In genomic region chr11:96006016-96006415, GRCh38 we compare ENCODE assay signal across 33 cellular contexts.
"Had no signal": no experiment of that assay in that cellular context is flagged by ENCODE, and none has a peak within 500 bp of the region (broad histone marks: within the 10 kb centered on the region; RNA-seq: fewer than 3 reads in every experiment).

No MANE protein-coding gene starts in this region.

- H3K9me3 ChIP-seq: esophagus muscularis mucosa, gastrocnemius medialis, heart left ventricle had no signal

- H3K4me3 Mint-ChIP-seq: activated CD4-positive, alpha-beta memory T cell treated with anti-CD3 and anti-CD28 coated beads for 36 hours; activated CD4-positive, alpha-beta T cell treated with anti-CD3 and anti-CD28 coated beads for 36 hours; activated CD4-positive, alpha-beta T cell treated with anti-CD3 and anti-CD28 coated beads, Interleukin-2, amount 10 ng/mL, durations not matched to agents 24 days and 14 days; activated CD8-positive, alpha-beta memory T cell treated with anti-CD3 and anti-CD28 coated beads, Interleukin-2, amount 10 ng/mL, durations not matched to agents 7 days and 5 days; activated CD8-positive, alpha-beta T cell treated with anti-CD3 and anti-CD28 coated beads, Interleukin-2, amount 10 ng/mL, durations not matched to agents 7 days and 5 days; activated naive CD4-positive, alpha-beta T cell treated with anti-CD3 and anti-CD28 coated beads, Interleukin-2, amount 10 ng/mL, durations not matched to agents 7 days and 5 days; activated naive CD8-positive, alpha-beta T cell treated with anti-CD3 and anti-CD28 coated beads, Interleukin-2, amount 10 ng/mL, durations not matched to agents 7 days and 5 days; activated T-cell treated with anti-CD3 and anti-CD28 coated beads, Interleukin-2, amount 50 U/mL, for 72 hours; central memory CD8-positive, alpha-beta T cell; dendritic cell treated with granulocyte-macrophage colony-stimulating factor and Interleukin-4, amounts not matched to agents 40 ng/mL and 50 ng/mL, for 4 days; endodermal cell had no signal

- H3K27ac ChIP-seq: brain microvascular endothelial cell, coronary artery, dorsolateral prefrontal cortex, esophagus muscularis mucosa, foreskin keratinocyte, gastrocnemius medialis, heart left ventricle had no signal

- H3K9me3 Mint-ChIP-seq: activated CD4-positive, alpha-beta memory T cell treated with anti-CD3 and anti-CD28 coated beads for 36 hours; activated naive CD4-positive, alpha-beta T cell treated with anti-CD3 and anti-CD28 coated beads, Interleukin-2, amount 10 ng/mL, durations not matched to agents 7 days and 5 days had no signal

- H3K36me3 ChIP-seq: brain microvascular endothelial cell, esophagus muscularis mucosa, gastrocnemius medialis, heart left ventricle had no signal

- H3K27me3 ChIP-seq: brain microvascular endothelial cell, dorsolateral prefrontal cortex, esophagus muscularis mucosa, foreskin keratinocyte, gastrocnemius medialis, heart left ventricle had no signal

- H3K27ac Mint-ChIP-seq: activated CD4-positive, alpha-beta memory T cell treated with anti-CD3 and anti-CD28 coated beads for 36 hours; activated CD4-positive, alpha-beta T cell treated with anti-CD3 and anti-CD28 coated beads for 36 hours; activated CD4-positive, alpha-beta T cell treated with anti-CD3 and anti-CD28 coated beads, Interleukin-2, amount 10 ng/mL, durations not matched to agents 24 days and 14 days; activated CD8-positive, alpha-beta memory T cell treated with anti-CD3 and anti-CD28 coated beads, Interleukin-2, amount 10 ng/mL, durations not matched to agents 7 days and 5 days; activated CD8-positive, alpha-beta T cell treated with anti-CD3 and anti-CD28 coated beads, Interleukin-2, amount 10 ng/mL, durations not matched to agents 7 days and 5 days; activated naive CD4-positive, alpha-beta T cell treated with anti-CD3 and anti-CD28 coated beads, Interleukin-2, amount 10 ng/mL, durations not matched to agents 7 days and 5 days; activated naive CD4-positive, alpha-beta T cell treated with anti-CD3 and anti-CD28 coated beads, Interleukin-2, amount 50 U/mL, for 72 hours; activated naive CD8-positive, alpha-beta T cell treated with anti-CD3 and anti-CD28 coated beads, Interleukin-2, amount 10 ng/mL, durations not matched to agents 7 days and 5 days; activated T-cell treated with anti-CD3 and anti-CD28 coated beads, Interleukin-2, amount 50 U/mL, for 72 hours; dendritic cell treated with granulocyte-macrophage colony-stimulating factor and Interleukin-4, amounts not matched to agents 40 ng/mL and 50 ng/mL, for 4 days; endodermal cell had no signal

- H3K27me3 Mint-ChIP-seq: activated CD4-positive, alpha-beta memory T cell treated with anti-CD3 and anti-CD28 coated beads for 36 hours; activated CD4-positive, alpha-beta T cell treated with anti-CD3 and anti-CD28 coated beads for 36 hours; activated CD4-positive, alpha-beta T cell treated with anti-CD3 and anti-CD28 coated beads, Interleukin-2, amount 10 ng/mL, durations not matched to agents 24 days and 14 days; activated CD8-positive, alpha-beta memory T cell treated with anti-CD3 and anti-CD28 coated beads, Interleukin-2, amount 10 ng/mL, durations not matched to agents 7 days and 5 days; activated naive CD4-positive, alpha-beta T cell treated with anti-CD3 and anti-CD28 coated beads, Interleukin-2, amount 10 ng/mL, durations not matched to agents 7 days and 5 days; activated naive CD8-positive, alpha-beta T cell treated with anti-CD3 and anti-CD28 coated beads, Interleukin-2, amount 10 ng/mL, durations not matched to agents 7 days and 5 days; central memory CD8-positive, alpha-beta T cell; dendritic cell treated with granulocyte-macrophage colony-stimulating factor and Interleukin-4, amounts not matched to agents 40 ng/mL and 50 ng/mL, for 4 days had no signal

- H3K4me3 ChIP-seq: coronary artery, dorsolateral prefrontal cortex, esophagus muscularis mucosa, gastrocnemius medialis, heart left ventricle had no signal

- H3K4me1 Mint-ChIP-seq: activated CD8-positive, alpha-beta memory T cell treated with anti-CD3 and anti-CD28 coated beads, Interleukin-2, amount 10 ng/mL, durations not matched to agents 7 days and 5 days; activated naive CD8-positive, alpha-beta T cell treated with anti-CD3 and anti-CD28 coated beads, Interleukin-2, amount 10 ng/mL, durations not matched to agents 7 days and 5 days; central memory CD8-positive, alpha-beta T cell had no signal

- FAIRE-seq: astrocyte, bronchial epithelial cell had no signal

- H3K4me1 ChIP-seq: foreskin keratinocyte, gastrocnemius medialis had no signal

- DNase-seq: activated CD4-positive, alpha-beta memory T cell treated with anti-CD3 and anti-CD28 coated beads for 36 hours; activated CD4-positive, alpha-beta T cell treated with anti-CD3 and anti-CD28 coated beads for 36 hours; activated CD4-positive, alpha-beta T cell treated with anti-CD3 and anti-CD28 coated beads, Interleukin-2, amount 10 ng/mL, durations not matched to agents 24 days and 14 days; activated CD4-positive, CD25-positive, alpha-beta regulatory T cell; activated CD4-positive, CD25-positive, alpha-beta regulatory T cell treated with anti-CD3 and anti-CD28 coated beads, Interleukin-2, amount 50 U/mL, for 72 hours; activated CD8-positive, alpha-beta memory T cell treated with anti-CD3 and anti-CD28 coated beads, Interleukin-2, amount 10 ng/mL, durations not matched to agents 7 days and 5 days; activated CD8-positive, alpha-beta memory T cell treated with anti-CD3 and anti-CD28 coated beads, Interleukin-2, amount 50 U/mL, for 4 hours; activated CD8-positive, alpha-beta T cell treated with anti-CD3 and anti-CD28 coated beads, Interleukin-2, amount 10 ng/mL, durations not matched to agents 7 days and 5 days; activated gamma-delta T cell; activated naive CD4-positive, alpha-beta T cell; activated naive CD4-positive, alpha-beta T cell treated with anti-CD3 and anti-CD28 coated beads, Interleukin-2, amount 10 ng/mL, durations not matched to agents 7 days and 5 days; activated naive CD8-positive, alpha-beta T cell treated with anti-CD3 and anti-CD28 coated beads, Interleukin-2, amount 10 ng/mL, durations not matched to agents 7 days and 5 days; activated T-cell treated with anti-CD3 and anti-CD28 coated beads, Interleukin-2, amount 50 U/mL, for 1 hour; activated T-cell treated with anti-CD3 and anti-CD28 coated beads, Interleukin-2, amount 50 U/mL, for 72 hours; amniotic stem cell; anterior cingulate cortex; brain microvascular endothelial cell; dorsolateral prefrontal cortex; effector memory CD4-positive, alpha-beta T cell; endodermal cell; erythroblast; foreskin keratinocyte; gastrocnemius medialis; glutamatergic neuron; heart left ventricle; T-helper 2 cell had no signal

- ATAC-seq: activated CD4-positive, alpha-beta T cell treated with anti-CD3 and anti-CD28 coated beads for 36 hours; activated CD8-positive, alpha-beta memory T cell treated with anti-CD3 and anti-CD28 coated beads, Interleukin-2, amount 10 ng/mL, durations not matched to agents 7 days and 5 days; activated CD8-positive, alpha-beta T cell treated with anti-CD3 and anti-CD28 coated beads, Interleukin-2, amount 10 ng/mL, durations not matched to agents 7 days and 5 days; activated naive CD4-positive, alpha-beta T cell treated with anti-CD3 and anti-CD28 coated beads, Interleukin-2, amount 50 U/mL, for 72 hours; activated T-cell treated with anti-CD3 and anti-CD28 coated beads, Interleukin-2, amount 50 U/mL, for 72 hours; foreskin keratinocyte; gastrocnemius medialis; heart left ventricle had no signal
